8 cellular contexts compared by ENCODE assay signal in genomic region chr4:24686866-24687672, GRCh38.
A peak's percentile ranks its signal among the peaks of the same experiment; 100 is the strongest.
DNase-seq lines count a peak whose midpoint lies in the region; ATAC-seq and TF ChIP-seq lines count a peak whose summit lies in the region.

No MANE protein-coding gene starts in this region.

- H3K36me3 ChIP-seq in cardiac muscle cell (no peaks in the 10 kb centered on the region), SJCRH30 (no peaks in the 10 kb centered on the region), left ventricle myocardium inferior (no peaks in the 10 kb centered on the region), transverse colon (no peaks in the 10 kb centered on the region)

- H3K4me1 Mint-ChIP-seq in activated T-cell treated with anti-CD3 and anti-CD28 coated beads, Interleukin-2, amount 50 U/mL, for 4 hours (ENCODE audit: low read depth): no peaks in the 10 kb centered on the region

- peaks cover 10% of the 10 kb centered on the region for H3K27me3 Mint-ChIP-seq in activated T-cell treated with anti-CD3 and anti-CD28 coated beads, Interleukin-2, amount 50 U/mL, for 4 hours (ENCODE audit: low read depth)

- intact Hi-C loops in cardiac septum (cut with DNase I): loop anchor here (5.0 kb wide), 1 partner anchor 200 kb away; no protein-coding TSS in a partner anchor
- intact Hi-C loops in left ventricle myocardium inferior (cut with micrococcal nuclease): no loop called here
- intact Hi-C loops in transverse colon (cut with DNase I; ENCODE audit: low total_unique reads): no loop called here

- no peak for TF ChIP-seq EP300 in transverse colon (IDR thresholded peaks at IDR 0.05; ENCODE audit: low read depth)

- H3K9me3 Mint-ChIP-seq in activated T-cell treated with anti-CD3 and anti-CD28 coated beads, Interleukin-2, amount 50 U/mL, for 4 hours: peaks cover 2% of the 10 kb centered on the region

- TF ChIP-seq POLR2A in transverse colon (IDR thresholded peaks at IDR 0.05): no peak

- DNase-seq in cardiac muscle cell (ENCODE audit: low read depth in 1 of 2, low spot score in 1 of 2): peak; percentile 30 to 45
- no peak for DNase-seq in cardiac septum (ENCODE audit: low spot score)
- DNase-seq in SJCRH30: peak; percentile 11 to 66
- DNase-seq in left ventricle myocardium inferior: peak; percentile 35
- peak; percentile 66 for DNase-seq in transverse colon
- DNase-seq in T-helper 1 cell: no peak
- DNase-seq in NCI-H1694 treated with DMSO at 0.1 percent for 48 hours (lab: John Stamatoyannopoulos, UW): no peak
- no peak for DNase-seq in activated T-cell treated with anti-CD3 and anti-CD28 coated beads, Interleukin-2, amount 50 U/mL, for 4 hours

- no peaks in the 10 kb centered on the region for H3K36me3 Mint-ChIP-seq in activated T-cell treated with anti-CD3 and anti-CD28 coated beads, Interleukin-2, amount 50 U/mL, for 4 hours (ENCODE audit: insufficient read depth)

- no peaks in the 10 kb centered on the region for H3K9me3 ChIP-seq in cardiac muscle cell (ENCODE audit: low read depth)
- H3K9me3 ChIP-seq in SJCRH30 (replicated peaks): no peaks in the 10 kb centered on the region
- H3K9me3 ChIP-seq in left ventricle myocardium inferior (replicated peaks): no peaks in the 10 kb centered on the region
- no peaks in the 10 kb centered on the region for H3K9me3 ChIP-seq in transverse colon

- H3K4me1 ChIP-seq in cardiac muscle cell (ENCODE audit: low read depth) (no peaks in the 10 kb centered on the region), SJCRH30 (no peaks in the 10 kb centered on the region), left ventricle myocardium inferior (no peaks in the 10 kb centered on the region), transverse colon (no peaks in the 10 kb centered on the region)

- WGBS in transverse colon (ENCODE audit: low coverage in 1 of 2), 2 donors: 32 to 36% methylated on average over 10 to 13 of the region's 13 CpGs

- no peak overlapping the region for H3K4me3 Mint-ChIP-seq in activated T-cell treated with anti-CD3 and anti-CD28 coated beads, Interleukin-2, amount 50 U/mL, for 4 hours

- no peak for ATAC-seq in activated T-cell treated with anti-CD3 and anti-CD28 coated beads, Interleukin-2, amount 50 U/mL, for 4 hours

- H3K4me3 ChIP-seq in cardiac muscle cell (no peak overlapping the region), SJCRH30 (no peak overlapping the region), left ventricle myocardium inferior (no peak overlapping the region), transverse colon (no peak overlapping the region)

- in situ Hi-C loops in transverse colon (cut with MboI; ENCODE audit: low pct_ligation_motif_present in 1 of 4, low pct_unique_long_range_greater_than_20kb in 1 of 4, low sequenced_read_pairs in 3 of 4): loop anchor here in 2 of 4 donors (5.0 to 25.0 kb wide), 3 partner anchors 100 to 200 kb away; partner anchors contain the start of gene DHX15 (in 1 of the 2)

- H3K27me3 ChIP-seq in cardiac muscle cell (no peaks in the 10 kb centered on the region), SJCRH30 (no peaks in the 10 kb centered on the region), left ventricle myocardium inferior (ENCODE audit: low read depth) (no peaks in the 10 kb centered on the region), transverse colon (no peaks in the 10 kb centered on the region)

- TF ChIP-seq CTCF in cardiac muscle cell (IDR thresholded peaks at IDR 0.05; ENCODE audit: low read depth, low read length): peak; percentile 66
- peak; percentile 65 for TF ChIP-seq CTCF in left ventricle myocardium inferior (IDR thresholded peaks at IDR 0.05; ENCODE audit: borderline replicate concordance)
- TF ChIP-seq CTCF in transverse colon (IDR thresholded peaks at IDR 0.05): peak; percentile 48 to 79 (median 67)

- H3K27ac ChIP-seq in cardiac muscle cell (no peak overlapping the region), SJCRH30 (no peak overlapping the region), left ventricle myocardium inferior (replicated peaks) (peak overlapping the region; percentile 35), transverse colon (peak overlapping the region in 2 of 4 donors; percentile 7 to 52)

Comparison
In these comparisons a context has a peak if more than half of its experiments do, and no peak if none do; other contexts are left out.
1. DNase-seq: peak in cardiac muscle cell (2 of 2), SJCRH30 (2 of 2), left ventricle myocardium inferior (single experiment) and transverse colon (single experiment); none in cardiac septum (single experiment), T-helper 1 cell (0 of 5), NCI-H1694 treated with DMSO at 0.1 percent for 48 hours (single experiment) and activated T-cell treated with anti-CD3 and anti-CD28 coated beads, Interleukin-2, amount 50 U/mL, for 4 hours (single experiment).
2. Peak in every context shown above with its lines, with median percentiles within 50 percentile points of each other: CTCF ChIP-seq.